ENCODE assay signal across 11 cellular contexts in the genomic region with DNA sequence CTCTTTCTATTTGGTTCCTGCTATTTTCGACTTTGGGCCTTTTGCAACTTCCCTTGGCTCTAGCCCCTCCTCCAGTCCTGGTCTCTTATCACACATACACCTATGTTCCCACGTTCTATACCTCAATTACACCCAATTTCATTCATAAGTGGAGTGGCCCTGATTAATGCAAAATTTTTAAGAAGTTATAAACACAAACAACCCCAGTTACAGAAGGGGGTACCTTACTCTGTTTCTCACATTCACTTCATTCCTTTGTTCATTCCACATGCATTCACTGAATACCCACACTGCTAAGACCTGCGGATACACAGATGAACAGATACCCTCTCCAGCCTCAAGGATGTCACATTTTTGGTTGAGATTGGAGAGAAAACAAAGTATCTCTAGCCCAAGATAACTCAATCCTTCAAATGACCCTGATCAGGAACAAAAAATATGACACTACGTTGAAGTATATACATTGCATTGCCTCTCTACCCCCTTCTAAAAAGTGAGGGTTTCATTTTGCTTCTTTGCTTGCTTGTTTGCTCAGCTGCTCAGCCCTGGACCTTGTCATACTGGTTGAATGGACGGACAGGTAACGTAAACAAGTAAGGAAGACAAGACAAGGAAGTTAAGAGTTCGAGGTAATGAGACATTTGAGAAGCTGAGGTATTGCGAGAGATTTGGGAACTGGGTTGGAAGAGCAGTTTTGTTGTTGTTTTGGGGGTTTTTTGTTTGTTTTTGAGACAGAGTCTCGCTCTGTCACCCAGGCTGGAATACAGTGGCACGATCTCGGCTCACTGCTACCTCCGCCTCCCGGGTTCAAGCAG. TPM values are rescaled to one million over a fixed set of nuclear protein-coding genes. Genes with fewer than 3 reads are reported as not detected.
A peak's percentile ranks its signal among the peaks of the same experiment; 100 is the strongest.
DNase-seq lines count a peak whose midpoint lies in the region; ATAC-seq and TF ChIP-seq lines count a peak whose summit lies in the region.
"Had no signal": no experiment of that assay in that cellular context is flagged by ENCODE, and none has a peak within 500 bp of the region (broad histone marks: within the 10 kb centered on the region; RNA-seq: fewer than 3 reads in every experiment).

No MANE protein-coding gene starts in this region.

- intact Hi-C loops in activated T-helper 2 cell treated with anti-CD3 and anti-CD28 coated beads, Interferon-gamma antibody, Interleukin-2, Interleukin-4, amounts not matched to agents 10 μg/mL and 5 μg/mL and 100 μg/mL, durations not matched to agents 14 hours and 24 hours and 36 hours (cut with micrococcal nuclease): no loop called here

- peak overlapping the region; percentile 93 for H3K27ac Mint-ChIP-seq in activated T-helper 2 cell treated with anti-CD3 and anti-CD28 coated beads, Interferon-gamma antibody, Interleukin-2, Interleukin-4, amounts not matched to agents 10 μg/mL and 5 μg/mL and 100 μg/mL, durations not matched to agents 14 hours and 24 hours and 36 hours
- peak overlapping the region in 1 of 3 experiments; percentile 0 for H3K27ac Mint-ChIP-seq in nephron

- no peaks in the 10 kb centered on the region for H3K27me3 Mint-ChIP-seq in activated T-helper 2 cell treated with anti-CD3 and anti-CD28 coated beads, Interferon-gamma antibody, Interleukin-2, Interleukin-4, amounts not matched to agents 10 μg/mL and 5 μg/mL and 100 μg/mL, durations not matched to agents 14 hours and 24 hours and 36 hours (ENCODE audit: low read depth)
- H3K27me3 Mint-ChIP-seq in nephron (ENCODE audit: low read depth): no peaks in the 10 kb centered on the region

- H3K4me1 Mint-ChIP-seq in activated T-helper 2 cell treated with anti-CD3 and anti-CD28 coated beads, Interferon-gamma antibody, Interleukin-2, Interleukin-4, amounts not matched to agents 10 μg/mL and 5 μg/mL and 100 μg/mL, durations not matched to agents 14 hours and 24 hours and 36 hours (ENCODE audit: low read depth): peaks cover 42% of the 10 kb centered on the region
- H3K4me1 Mint-ChIP-seq in nephron: peaks cover 28% of the 10 kb centered on the region

- no peaks in the 10 kb centered on the region for H3K9me3 Mint-ChIP-seq in activated T-helper 2 cell treated with anti-CD3 and anti-CD28 coated beads, Interferon-gamma antibody, Interleukin-2, Interleukin-4, amounts not matched to agents 10 μg/mL and 5 μg/mL and 100 μg/mL, durations not matched to agents 14 hours and 24 hours and 36 hours
- peaks cover 3% of the 10 kb centered on the region for H3K9me3 Mint-ChIP-seq in nephron

- peaks cover 0 to 20% (median 12%) of the 10 kb centered on the region in 4 donors for H3K4me1 ChIP-seq in tibial nerve

- H3K9me3 ChIP-seq in tibial nerve: no peaks in the 10 kb centered on the region
- H3K9me3 ChIP-seq: tibial artery had no signal

- TF ChIP-seq POLR2A in tibial nerve (IDR thresholded peaks at IDR 0.05): no peak

- no peaks in the 10 kb centered on the region for H3K36me3 ChIP-seq in tibial nerve
- H3K36me3 ChIP-seq: tibial artery had no signal

- 83 to 86% methylated on average over 13 of the region's 13 CpGs for whole genome bisulfite sequencing in tibial nerve, 2 donors

- H3K4me3 Mint-ChIP-seq in activated T-helper 2 cell treated with anti-CD3 and anti-CD28 coated beads, Interferon-gamma antibody, Interleukin-2, Interleukin-4, amounts not matched to agents 10 μg/mL and 5 μg/mL and 100 μg/mL, durations not matched to agents 14 hours and 24 hours and 36 hours (ENCODE audit: low read depth): no peak overlapping the region
- peak overlapping the region in 2 of 3 experiments; percentile 20 to 46 for H3K4me3 Mint-ChIP-seq in nephron

- no peak for TF ChIP-seq CTCF in nephron (IDR thresholded peaks at IDR 0.05; ENCODE audit: unreplicated experiment in 3 of 3)
- no peak for TF ChIP-seq CTCF in tibial nerve (IDR thresholded peaks at IDR 0.05)

- H3K36me3 Mint-ChIP-seq in activated T-helper 2 cell treated with anti-CD3 and anti-CD28 coated beads, Interferon-gamma antibody, Interleukin-2, Interleukin-4, amounts not matched to agents 10 μg/mL and 5 μg/mL and 100 μg/mL, durations not matched to agents 14 hours and 24 hours and 36 hours (ENCODE audit: low read depth): no peaks in the 10 kb centered on the region
- H3K36me3 Mint-ChIP-seq in nephron (ENCODE audit: low read depth): no peaks in the 10 kb centered on the region

- no peak for ATAC-seq in GM18519 (IDR thresholded peaks at IDR 0.05; ENCODE audit: low FRiP score, unreplicated experiment)
- ATAC-seq in activated CD4-positive, CD25-positive, alpha-beta regulatory T cell treated with anti-CD3 and anti-CD28 coated beads, Interleukin-2, amount 50 U/mL, for 24 hours: no peak

- peak overlapping the region in 2 of 4 donors; percentile 13 to 46 for H3K27ac ChIP-seq in tibial nerve
- H3K27ac ChIP-seq: tibial artery had no signal

- TF ChIP-seq EP300 in tibial nerve (IDR thresholded peaks at IDR 0.05): no peak

- peaks cover 0 to 5% of the 10 kb centered on the region in 2 donors for H3K27me3 ChIP-seq in tibial nerve
- H3K27me3 ChIP-seq: tibial artery had no signal

- DNase-seq in NCI-H1092 treated with DMSO at 0.1 percent for 48 hours (lab: John Stamatoyannopoulos, UW): peak; percentile 66
- no peak for DNase-seq in NCI-H1092 (lab: John Stamatoyannopoulos, UW)
- DNase-seq in NCI-H2029 treated with DMSO at 0.1 percent for 48 hours (lab: John Stamatoyannopoulos, UW): peak; percentile 92
- no peak for DNase-seq in activated T-helper 2 cell treated with anti-CD3 and anti-CD28 coated beads, Interferon-gamma antibody, Interleukin-2, Interleukin-4, amounts not matched to agents 10 μg/mL and 5 μg/mL and 100 μg/mL, durations not matched to agents 14 hours and 24 hours and 36 hours (ENCODE audit: low spot score)
- DNase-seq in tibial nerve (ENCODE audit: low spot score in 2 of 2): no peak
- DNase-seq: 8988T, NCI-H446 treated with DMSO at 0.1 percent for 48 hours, tibial artery had no signal

- no peak overlapping the region for H3K4me3 ChIP-seq in tibial nerve
- H3K4me3 ChIP-seq: tibial artery had no signal

RNA-seq across cellular contexts. Expression of gene VPS37C, which starts 3.6 kb away (rescaled TPM):
- total RNA-seq in activated T-helper 2 cell treated with anti-CD3 and anti-CD28 coated beads, Interferon-gamma antibody, Interleukin-2, Interleukin-4, amounts not matched to agents 10 μg/mL and 5 μg/mL and 100 μg/mL, durations not matched to agents 14 hours and 24 hours and 36 hours: 10.6 and 12.5 TPM in 2 replicates
- total RNA-seq in tibial nerve: 10 to 100 TPM; 11.8 to 22.2 (median 13.6) TPM

RNA-seq across cellular contexts. Expression of gene PGA3, which starts 38.5 kb away (rescaled TPM):
- total RNA-seq in activated T-helper 2 cell treated with anti-CD3 and anti-CD28 coated beads, Interferon-gamma antibody, Interleukin-2, Interleukin-4, amounts not matched to agents 10 μg/mL and 5 μg/mL and 100 μg/mL, durations not matched to agents 14 hours and 24 hours and 36 hours: not detected in 2 replicates
- total RNA-seq in tibial nerve: 10 to 100 TPM in 1 of 4 donors, 1 to 10 TPM in 1, not detected in 2; 1.5 to 11.1 TPM

RNA-seq across cellular contexts. Expression of gene PGA4, which starts 57.3 kb away (rescaled TPM):
- total RNA-seq in activated T-helper 2 cell treated with anti-CD3 and anti-CD28 coated beads, Interferon-gamma antibody, Interleukin-2, Interleukin-4, amounts not matched to agents 10 μg/mL and 5 μg/mL and 100 μg/mL, durations not matched to agents 14 hours and 24 hours and 36 hours: not detected in 2 replicates
- total RNA-seq in tibial nerve: 10 to 100 TPM in 1 of 4 donors, 1 to 10 TPM in 2, not detected in 1; 2.2 to 10.5 (median 8.6) TPM

Comparison
In these comparisons a context has a peak if more than half of its experiments do, and no peak if none do; other contexts are left out.
1. DNase-seq: peak in NCI-H1092 treated with DMSO at 0.1 percent for 48 hours (single experiment) and NCI-H2029 treated with DMSO at 0.1 percent for 48 hours (single experiment); none in NCI-H1092 (single experiment), activated T-helper 2 cell treated with anti-CD3 and anti-CD28 coated beads, Interferon-gamma antibody, Interleukin-2, Interleukin-4, amounts not matched to agents 10 μg/mL and 5 μg/mL and 100 μg/mL, durations not matched to agents 14 hours and 24 hours and 36 hours (single experiment) and tibial nerve (0 of 2).